Comparison of ENCODE assay signal across 1 cellular context in genomic region chr18:75216212-75216925, GRCh38.
TF ChIP-seq lines count a peak whose summit lies in the region.

No MANE protein-coding gene starts in this region.

TF ChIP-seq in GM23338, 12 proteins besides CTCF, POLR2A, EP300 and RAD21 (continued from another document):
- TF ChIP-seq ZNF462 (CRISPR knock-in tag; IDR thresholded peaks at IDR 0.05) (no peak), JUNB (IDR thresholded peaks at IDR 0.05; ENCODE audit: unreplicated experiment) (no peak), EZH2 (IDR thresholded peaks at IDR 0.05; ENCODE audit: low read depth, unreplicated experiment) (no peak), STAT1 (IDR thresholded peaks at IDR 0.05; ENCODE audit: unreplicated experiment) (no peak)
